In genomic region chr11:12199231-12199948, GRCh38 we compare ENCODE assay signal across 9 cellular contexts.
DNase-seq lines count a peak whose midpoint lies in the region; ATAC-seq and TF ChIP-seq lines count a peak whose summit lies in the region.
"Had no signal": no experiment of that assay in that cellular context is flagged by ENCODE, and none has a peak within 500 bp of the region (broad histone marks: within the 10 kb centered on the region; RNA-seq: fewer than 3 reads in every experiment).

No MANE protein-coding gene starts in this region.

- no peak overlapping the region for H3K4me2 ChIP-seq in OCI-LY7 (ENCODE audit: low read length)

- DNase-seq in heart right ventricle (no peak), left cardiac atrium (no peak), right cardiac atrium (no peak), aorta (no peak), OCI-LY7 (ENCODE audit: low spot score) (no peak)
- DNase-seq in T-helper 2 cell treated with Interferon-gamma antibody and Interleukin-4, amounts not matched to agents 5 μg/mL and 100 μg/mL, for 36 hours (ENCODE audit: low spot score), result no peak
- DNase-seq in activated CD4-positive, CD25-positive, alpha-beta regulatory T cell treated with anti-CD3 and anti-CD28 coated beads, Interleukin-2, amount 50 U/mL, for 72 hours, result no peak
- DNase-seq: stimulated activated CD4-positive, alpha-beta T cell treated with anti-CD3 and anti-CD28 coated beads, Interleukin-12 subunit alpha, Interleukin-12 subunit beta, amount 100 ng/mL, for 4 hours had no signal

- H3K4me1 Mint-ChIP-seq in T-helper 2 cell treated with Interferon-gamma antibody and Interleukin-4, amounts not matched to agents 5 μg/mL and 100 μg/mL, for 36 hours (ENCODE audit: low read depth), result peaks cover 65% of the 10 kb centered on the region

- H3K9me3 Mint-ChIP-seq in T-helper 2 cell treated with Interferon-gamma antibody and Interleukin-4, amounts not matched to agents 5 μg/mL and 100 μg/mL, for 36 hours, result peaks cover 15% of the 10 kb centered on the region

- H3K4me3 Mint-ChIP-seq in T-helper 2 cell treated with Interferon-gamma antibody and Interleukin-4, amounts not matched to agents 5 μg/mL and 100 μg/mL, for 36 hours, result peak overlapping the region; percentile 90

- H3K79me2 ChIP-seq in OCI-LY7 (ENCODE audit: insufficient read depth, low read depth, low read length), result no peaks in the 10 kb centered on the region

- H3K36me3 ChIP-seq in heart right ventricle (peaks cover 0 to 9% (median under 1%) of the 10 kb centered on the region in 9 donors), aorta (ENCODE audit: control insufficient read depth in 1 of 2, insufficient read depth in 2 of 2, low read length in 1 of 2) (peaks cover 0 to 10% of the 10 kb centered on the region in 2 donors), OCI-LY7 (ENCODE audit: insufficient read depth, low read length) (no peaks in the 10 kb centered on the region)

- no peaks in the 10 kb centered on the region for H3K9me2 ChIP-seq in OCI-LY7 (ENCODE audit: insufficient read depth, low read length)

- POLR2A ChIA-PET in OCI-LY7 (lab: Charles Lee), result interaction anchor here (0.6 to 1.4 kb wide), 2 partner anchors 9 to 1763 kb away, joined by 3 read pairs; no protein-coding TSS in a partner anchor

- intact Hi-C loops in heart right ventricle (cut with DNase I) (no loop called here), left cardiac atrium (cut with DNase I) (no loop called here), right cardiac atrium (cut with DNase I) (no loop called here), aorta (cut with DNase I) (no loop called here), OCI-LY7 (cut with micrococcal nuclease; ENCODE audit: unreplicated experiment) (no loop called here)

- no TSS peak for BruUV-seq in OCI-LY7 (replicated peaks; lab: Mats Ljungman, UMichigan)

- WGBS in heart right ventricle, 2 donors, result 68 to 73% methylated on average over 13 of the region's 13 CpGs
- WGBS in right cardiac atrium, result 66% methylated on average over 13 of the region's 13 CpGs
- WGBS in aorta, 2 donors, result 58 to 64% methylated on average over 13 of the region's 13 CpGs

- CTCF ChIA-PET in OCI-LY7 (lab: Charles Lee; ENCODE audit: unreplicated experiment), result no interaction called here

- TF ChIP-seq CTCF in heart right ventricle (IDR thresholded peaks at IDR 0.05) (no peak), OCI-LY7 (conservative IDR thresholded peaks at IDR 0.05; ENCODE audit: low read length) (no peak)

- peak overlapping the region; percentile 96 for H3K27ac Mint-ChIP-seq in T-helper 2 cell treated with Interferon-gamma antibody and Interleukin-4, amounts not matched to agents 5 μg/mL and 100 μg/mL, for 36 hours

- no peaks in the 10 kb centered on the region for H3K27me3 ChIP-seq in heart right ventricle
- H3K27me3 ChIP-seq in right cardiac atrium (ENCODE audit: control insufficient read depth, insufficient read depth), result no peaks in the 10 kb centered on the region
- H3K27me3 ChIP-seq in aorta (ENCODE audit: control insufficient read depth in 1 of 2, insufficient read depth in 2 of 2, low read length in 1 of 2), result no peaks in the 10 kb centered on the region

- no peak for ATAC-seq in heart right ventricle
- ATAC-seq in left cardiac atrium, result no peak
- ATAC-seq in right cardiac atrium, result peak in 1 of 2 donors; percentile 12
- ATAC-seq in aorta (ENCODE audit: low FRiP score), result no peak
- no peak for ATAC-seq in HG03521 (IDR thresholded peaks at IDR 0.05; ENCODE audit: unreplicated experiment)

- peak overlapping the region in 8 of 10 donors; percentile 50 to 91 (median 86) for H3K27ac ChIP-seq in heart right ventricle
- peak overlapping the region; percentile 96 for H3K27ac ChIP-seq in right cardiac atrium (ENCODE audit: low read length)
- peak overlapping the region; percentile 94 to 99 for H3K27ac ChIP-seq in aorta (ENCODE audit: low read depth in 1 of 2, low read length in 2 of 2)
- H3K27ac ChIP-seq in OCI-LY7 (ENCODE audit: low read depth, low read length, poor library complexity, severe bottlenecking), result no peak overlapping the region

- H3K4me3 ChIP-seq in heart right ventricle, result no peak overlapping the region
- H3K4me3 ChIP-seq in right cardiac atrium (ENCODE audit: low read length), result no peak overlapping the region
- no peak overlapping the region for H3K4me3 ChIP-seq in aorta (ENCODE audit: low read length in 2 of 2)
- H3K4me3 ChIP-seq in OCI-LY7 (ENCODE audit: low read depth, low read length, poor library complexity, severe bottlenecking), result no peak overlapping the region

- H4K20me1 ChIP-seq in OCI-LY7 (ENCODE audit: insufficient read depth, low read length), result no peaks in the 10 kb centered on the region

- H3K36me3 Mint-ChIP-seq in T-helper 2 cell treated with Interferon-gamma antibody and Interleukin-4, amounts not matched to agents 5 μg/mL and 100 μg/mL, for 36 hours (ENCODE audit: low read depth), result peaks cover 31% of the 10 kb centered on the region

- H3K4me1 ChIP-seq in heart right ventricle (peaks cover 22 to 77% (median 49%) of the 10 kb centered on the region in 9 donors), right cardiac atrium (ENCODE audit: control insufficient read depth, insufficient read depth, low read length) (peaks cover 21% of the 10 kb centered on the region), aorta (ENCODE audit: control insufficient read depth in 1 of 2, insufficient read depth in 2 of 2, low read length in 2 of 2) (peaks cover 9 to 11% of the 10 kb centered on the region in 2 donors), OCI-LY7 (ENCODE audit: insufficient read depth, low read length, poor library complexity, severe bottlenecking) (no peaks in the 10 kb centered on the region)

- H3K9me3 ChIP-seq in heart right ventricle (no peaks in the 10 kb centered on the region), right cardiac atrium (ENCODE audit: control insufficient read depth, low read length) (no peaks in the 10 kb centered on the region), aorta (ENCODE audit: control insufficient read depth, low read length) (no peaks in the 10 kb centered on the region), OCI-LY7 (ENCODE audit: low read length) (no peaks in the 10 kb centered on the region)

- H2AFZ ChIP-seq in OCI-LY7 (ENCODE audit: low read length), result no peak overlapping the region

- no peaks in the 10 kb centered on the region for H3K27me3 Mint-ChIP-seq in T-helper 2 cell treated with Interferon-gamma antibody and Interleukin-4, amounts not matched to agents 5 μg/mL and 100 μg/mL, for 36 hours (ENCODE audit: low read depth)
